In the genomic region with DNA sequence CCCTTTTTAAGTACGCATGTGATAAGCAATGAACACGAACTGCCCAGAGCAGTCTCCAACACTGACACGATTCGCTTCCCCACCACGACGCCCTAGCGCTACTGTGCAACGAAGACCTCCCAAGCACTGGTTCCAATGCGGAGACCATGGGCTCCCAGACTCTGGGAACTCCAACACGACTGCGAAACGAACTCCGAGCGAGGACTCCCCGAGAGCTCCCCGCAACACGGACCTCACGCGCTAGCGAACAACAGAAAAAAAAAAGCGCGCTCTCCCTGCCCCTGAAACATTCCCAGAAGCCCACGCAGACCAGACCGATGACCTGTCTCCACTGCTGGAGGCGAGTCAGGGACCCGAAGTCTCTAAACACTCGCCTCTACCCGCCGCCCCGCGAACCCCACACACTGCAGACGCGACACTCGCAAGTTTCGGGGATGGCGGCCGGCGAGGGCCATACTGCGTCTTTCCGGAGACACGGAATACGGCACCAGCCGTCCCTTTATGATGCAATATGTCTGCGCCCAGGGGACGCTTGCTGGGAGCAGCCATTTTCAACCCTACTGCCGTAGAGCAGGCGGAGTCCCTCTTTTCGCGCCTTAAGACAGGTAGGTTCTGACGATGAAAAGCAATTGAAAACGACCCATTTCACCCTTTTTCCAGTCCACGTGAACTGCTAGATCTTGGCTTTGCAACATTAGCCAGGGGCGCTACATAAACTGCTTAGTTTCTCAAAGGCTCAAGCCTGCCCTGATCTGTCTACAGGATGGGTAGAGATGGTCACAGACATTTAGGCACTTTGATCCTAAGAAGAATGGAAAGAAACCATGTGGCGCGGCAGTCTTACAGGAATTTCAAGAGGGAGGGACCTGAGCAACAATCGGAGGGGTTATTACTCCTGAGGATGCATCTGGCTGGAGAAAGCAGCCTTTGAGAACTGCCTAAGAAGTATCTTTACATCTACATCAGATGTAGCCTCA, we compare ENCODE assay signal across 8 cellular contexts. TPM values are rescaled to one million over a fixed set of nuclear protein-coding genes. Genes with fewer than 3 reads are reported as not detected.
DNase-seq lines count a peak whose midpoint lies in the region; ATAC-seq and TF ChIP-seq lines count a peak whose summit lies in the region.

A gene (minus strand): TSS at position 430 of the 977 bp plus-strand sequence. CDS start 7,569 bp downstream, outside the sequence.

- H3K27ac Mint-ChIP-seq in T-cell = peak within 1 kb of the TSS; percentile 49 to 80

- H3K4me1 ChIP-seq in subcutaneous abdominal adipose tissue (ENCODE audit: control insufficient read depth in 5 of 5, insufficient read depth in 5 of 5, low read length in 5 of 5) = peaks cover 7 to 16% (median 14%) of the 10 kb centered on the region in 5 donors

- peak within 1 kb of the TSS; percentile 19 for H3K27ac ChIP-seq in subcutaneous abdominal adipose tissue (ENCODE audit: low read depth, low read length)

- intact Hi-C loops in cardiac septum (cut with DNase I) = loop anchor here (5.0 kb wide), 1 partner anchor 99 kb away; a partner anchor contains a TSS

- POLR2A ChIA-PET in T-cell (lab: Charles Lee) = no interaction called here

- TF ChIP-seq CTCF in GM13976 (IDR thresholded peaks at IDR 0.05; ENCODE audit: borderline replicate concordance, control extremely low read depth, extremely low read depth, insufficient read depth, missing control alignments) = no peak
- no peak for TF ChIP-seq CTCF in omental fat pad (IDR thresholded peaks at IDR 0.05)

- H3K9me3 ChIP-seq in subcutaneous abdominal adipose tissue (ENCODE audit: control insufficient read depth in 5 of 5, low read length in 5 of 5) = peaks cover 34 to 59% (median 57%) of the 10 kb centered on the region in 5 donors

- peaks cover 10 to 60% (median 46%) of the 10 kb centered on the region in 3 donors for H3K9me3 Mint-ChIP-seq in T-cell

- CTCF ChIA-PET in T-cell (lab: Charles Lee) = no interaction called here

- H3K36me3 ChIP-seq in subcutaneous abdominal adipose tissue (ENCODE audit: control insufficient read depth in 5 of 5, insufficient read depth in 5 of 5, low read length in 5 of 5) = peaks cover 23 to 29% (median 24%) of the 10 kb centered on the region in 5 donors

- ATAC-seq in T-cell (replicated peaks in 1 of 4) (peak; percentile 71 to 90 (median 83)), omental fat pad (ENCODE audit: low FRiP score) (peak; percentile 85), HG02852 (IDR thresholded peaks at IDR 0.05; ENCODE audit: unreplicated experiment) (no peak), HG02610 (IDR thresholded peaks at IDR 0.05; ENCODE audit: unreplicated experiment) (no peak)

- peak within 1 kb of the TSS; percentile 67 to 94 (median 88) for H3K9ac ChIP-seq in subcutaneous abdominal adipose tissue (ENCODE audit: low read length in 5 of 5)

- peak within 1 kb of the TSS; percentile 83 to 99 (median 94) for H3K4me3 ChIP-seq in subcutaneous abdominal adipose tissue (ENCODE audit: low read depth in 1 of 5, low read length in 5 of 5)

- H3K4me1 Mint-ChIP-seq in T-cell = peaks cover 0 to 7% (median 2%) of the 10 kb centered on the region in 3 donors

- no peaks in the 10 kb centered on the region for H3K27me3 Mint-ChIP-seq in T-cell

- no peaks in the 10 kb centered on the region for H3K27me3 ChIP-seq in subcutaneous abdominal adipose tissue (ENCODE audit: control insufficient read depth in 5 of 5, insufficient read depth in 4 of 5, low read length in 5 of 5)

- in situ Hi-C loops in GM13976 (cut with MboI; ENCODE audit: low sequenced_read_pairs, unreplicated experiment) = no loop called here

- H3K4me3 Mint-ChIP-seq in T-cell = peak within 1 kb of the TSS; percentile 84 to 96 (median 85)

- H3K36me3 Mint-ChIP-seq in T-cell = peaks cover 84% of the 10 kb centered on the region

- peak; percentile 53 for DNase-seq in GM13976 (ENCODE audit: low spot score)
- DNase-seq in T-cell = peak; percentile 4 to 82 (median 58)
- DNase-seq in amniotic stem cell (lab: John Stamatoyannopoulos, UW) = peak; percentile 74
- DNase-seq in cardiac septum (ENCODE audit: low spot score) = peak; percentile 95
- DNase-seq in omental fat pad (ENCODE audit: low spot score) = peak; percentile 72

RNA-seq across cellular contexts. Expression of the gene that starts here (rescaled TPM):
- 10 to 100 TPM in 4 of 5 donors, 1 to 10 TPM in 1; 8.7 to 17.8 (median 13.7) TPM for total RNA-seq in T-cell
- 9.4 TPM for total RNA-seq in cardiac septum
- total RNA-seq in omental fat pad = 10 to 100 TPM; 10.4 to 26.6 (median 12.5) TPM

Comparison
In these comparisons a context has a peak if more than half of its experiments do, and no peak if none do; other contexts are left out.
1. ATAC-seq: peak in T-cell (4 of 4) and omental fat pad (single experiment); none in HG02852 (single experiment) and HG02610 (single experiment).
2. Peak in every context shown above with its lines, with median percentiles within 50 percentile points of each other: DNase-seq.